In genomic region chr16:14502256-14502875, GRCh38 we compare ENCODE assay signal across 10 cellular contexts.
DNase-seq lines count a peak whose midpoint lies in the region; ATAC-seq and TF ChIP-seq lines count a peak whose summit lies in the region.
"Had no signal": no experiment of that assay in that cellular context is flagged by ENCODE, and none has a peak within 500 bp of the region (broad histone marks: within the 10 kb centered on the region; RNA-seq: fewer than 3 reads in every experiment).

No MANE protein-coding gene starts in this region.

- H3K9me3 Mint-ChIP-seq in CD4-positive, CD25-positive, alpha-beta regulatory T cell = no peaks in the 10 kb centered on the region
- H3K9me3 Mint-ChIP-seq in activated T-cell treated with anti-CD3 and anti-CD28 coated beads, Interleukin-2, amount 50 U/mL, for 4 hours = no peaks in the 10 kb centered on the region

- no peak overlapping the region for H3K4me3 Mint-ChIP-seq in CD4-positive, CD25-positive, alpha-beta regulatory T cell
- no peak overlapping the region for H3K4me3 Mint-ChIP-seq in activated T-cell treated with anti-CD3 and anti-CD28 coated beads, Interleukin-2, amount 50 U/mL, for 4 hours

- ATAC-seq in CD4-positive, CD25-positive, alpha-beta regulatory T cell (ENCODE audit: low read depth in 2 of 2) = no peak
- ATAC-seq in RWPE2 (ENCODE audit: low read depth) = no peak
- ATAC-seq in foreskin keratinocyte = no peak
- ATAC-seq in activated T-cell treated with anti-CD3 and anti-CD28 coated beads, Interleukin-2, amount 50 U/mL, for 4 hours = no peak
- ATAC-seq in GM18868 (IDR thresholded peaks at IDR 0.05; ENCODE audit: unreplicated experiment) = no peak

- no peaks in the 10 kb centered on the region for H3K27me3 ChIP-seq in CD4-positive, CD25-positive, alpha-beta regulatory T cell (ENCODE audit: control insufficient read depth, insufficient read depth, low read length)
- no peaks in the 10 kb centered on the region for H3K27me3 ChIP-seq in RWPE2 (ENCODE audit: insufficient read depth, poor library complexity, severe bottlenecking)
- H3K27me3 ChIP-seq in foreskin keratinocyte = no peaks in the 10 kb centered on the region
- no peaks in the 10 kb centered on the region for H3K27me3 ChIP-seq in sigmoid colon

- peaks cover 2% of the 10 kb centered on the region for H3K36me3 ChIP-seq in CD4-positive, CD25-positive, alpha-beta regulatory T cell (ENCODE audit: control insufficient read depth, insufficient read depth, low read length)
- H3K36me3 ChIP-seq in RWPE2 (ENCODE audit: low read depth) = no peaks in the 10 kb centered on the region
- no peaks in the 10 kb centered on the region for H3K36me3 ChIP-seq in sigmoid colon

- H3K4me3 ChIP-seq in CD4-positive, CD25-positive, alpha-beta regulatory T cell (ENCODE audit: low read depth, low read length) = no peak overlapping the region
- H3K4me3 ChIP-seq in RWPE2 (ENCODE audit: severe bottlenecking) (no peak overlapping the region), sigmoid colon (no peak overlapping the region)

- H3K27me3 Mint-ChIP-seq in CD4-positive, CD25-positive, alpha-beta regulatory T cell = no peaks in the 10 kb centered on the region
- no peaks in the 10 kb centered on the region for H3K27me3 Mint-ChIP-seq in activated T-cell treated with anti-CD3 and anti-CD28 coated beads, Interleukin-2, amount 50 U/mL, for 4 hours (ENCODE audit: low read depth)

- TF ChIP-seq POLR2A in sigmoid colon (IDR thresholded peaks at IDR 0.05) = no peak

- no peak for TF ChIP-seq CTCF in RWPE2 (IDR thresholded peaks at IDR 0.05; ENCODE audit: poor library complexity, severe bottlenecking)
- TF ChIP-seq CTCF in foreskin keratinocyte (conservative IDR thresholded peaks at IDR 0.05) = no peak
- TF ChIP-seq CTCF in sigmoid colon (IDR thresholded peaks at IDR 0.05) = no peak

- H3K27ac Mint-ChIP-seq in CD4-positive, CD25-positive, alpha-beta regulatory T cell = peak overlapping the region in 2 of 3 donors; percentile 36 to 72

- peaks cover 12 to 23% (median 17%) of the 10 kb centered on the region in 4 donors for H3K4me1 Mint-ChIP-seq in CD4-positive, CD25-positive, alpha-beta regulatory T cell
- peaks cover 8% of the 10 kb centered on the region for H3K4me1 Mint-ChIP-seq in activated T-cell treated with anti-CD3 and anti-CD28 coated beads, Interleukin-2, amount 50 U/mL, for 4 hours (ENCODE audit: low read depth)

- H3K27ac ChIP-seq in CD4-positive, CD25-positive, alpha-beta regulatory T cell (ENCODE audit: insufficient read depth, low read length, poor library complexity, severe bottlenecking) = no peak overlapping the region
- H3K27ac ChIP-seq in RWPE2 (ENCODE audit: poor library complexity, severe bottlenecking) = peak overlapping the region; percentile 76
- peak overlapping the region; percentile 98 for H3K27ac ChIP-seq in foreskin keratinocyte
- H3K27ac ChIP-seq in sigmoid colon = peak overlapping the region; percentile 68 to 83 (median 77)

- peaks cover 4% of the 10 kb centered on the region for H3K36me3 Mint-ChIP-seq in CD4-positive, CD25-positive, alpha-beta regulatory T cell
- peaks cover 10% of the 10 kb centered on the region for H3K36me3 Mint-ChIP-seq in activated T-cell treated with anti-CD3 and anti-CD28 coated beads, Interleukin-2, amount 50 U/mL, for 4 hours (ENCODE audit: insufficient read depth)

- no peaks in the 10 kb centered on the region for H3K9me3 ChIP-seq in CD4-positive, CD25-positive, alpha-beta regulatory T cell (ENCODE audit: control insufficient read depth in 2 of 2, low read length in 2 of 2)
- H3K9me3 ChIP-seq in RWPE2 (ENCODE audit: severe bottlenecking) (no peaks in the 10 kb centered on the region), sigmoid colon (no peaks in the 10 kb centered on the region)

- TF ChIP-seq EP300 in sigmoid colon (IDR thresholded peaks at IDR 0.05) = no peak

- DNase-seq in CD4-positive, CD25-positive, alpha-beta regulatory T cell = no peak
- no peak for DNase-seq in RWPE2 (ENCODE audit: low spot score)
- DNase-seq in foreskin keratinocyte = no peak
- DNase-seq in sigmoid colon = no peak
- no peak for DNase-seq in T-helper 9 cell
- DNase-seq in activated T-cell treated with anti-CD3 and anti-CD28 coated beads, Interleukin-2, amount 50 U/mL, for 4 hours = no peak
- no peak for DNase-seq in glomerular visceral epithelial cell (ENCODE audit: extremely low spot score)
- DNase-seq: central memory CD4-positive, alpha-beta T cell; NCI-H526 had no signal

- intact Hi-C loops in sigmoid colon (cut with DNase I) = loop anchor here (5.0 to 10.0 kb wide), 2 partner anchors 85 to 408 kb away; no protein-coding TSS in a partner anchor

- H3K4me1 ChIP-seq in CD4-positive, CD25-positive, alpha-beta regulatory T cell (ENCODE audit: control insufficient read depth, insufficient read depth, low read length, poor library complexity, severe bottlenecking) = no peaks in the 10 kb centered on the region
- H3K4me1 ChIP-seq in RWPE2 (ENCODE audit: insufficient read depth, poor library complexity, severe bottlenecking) (peaks cover 59% of the 10 kb centered on the region), foreskin keratinocyte (peaks cover 63% of the 10 kb centered on the region), sigmoid colon (peaks cover 0 to 42% (median 29%) of the 10 kb centered on the region in 4 donors)

- 75 to 87% methylated on average over 4 of the region's 4 CpGs for WGBS in sigmoid colon, 2 donors
